ENCODE assay signal across 8 cellular contexts in the genomic region with DNA sequence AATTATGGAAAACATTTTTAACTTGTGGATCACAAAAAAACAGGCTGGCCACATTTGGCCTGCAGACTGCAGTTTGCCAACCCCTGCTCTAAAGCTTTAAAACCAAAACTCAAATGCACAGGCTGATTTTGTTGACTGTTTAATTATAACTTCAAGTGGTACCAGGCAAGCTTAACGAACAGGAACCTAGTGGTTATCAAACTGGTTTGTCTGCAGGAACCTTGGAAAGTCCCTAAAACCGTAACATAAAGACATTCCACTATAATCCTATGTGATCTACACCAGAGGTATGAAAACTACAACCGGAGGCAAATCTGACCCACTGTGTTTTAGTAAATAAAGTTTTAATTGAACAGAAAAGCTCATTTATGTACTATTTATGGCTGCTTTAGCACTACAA. TPM values are rescaled to one million over a fixed set of nuclear protein-coding genes. Genes with fewer than 3 reads are reported as not detected.
DNase-seq lines count a peak whose midpoint lies in the region; ATAC-seq, FAIRE-seq and TF ChIP-seq lines count a peak whose summit lies in the region.

No MANE protein-coding gene starts in this region.

- H3K9me1 ChIP-seq in keratinocyte (ENCODE audit: control insufficient read depth, extremely low read depth, insufficient read depth, low read length): no peaks in the 10 kb centered on the region

- H3K9ac ChIP-seq in keratinocyte (ENCODE audit: control insufficient read depth, extremely low read depth, insufficient read depth, low read length): peak overlapping the region; percentile 28

- DNase-seq in NCI-H2029 (lab: John Stamatoyannopoulos, UW) (peak; percentile 40), keratinocyte (ENCODE audit: low read depth, low spot score) (no peak), NK-92 (lab: John Stamatoyannopoulos, UW; ENCODE audit: unreplicated experiment) (no peak), COR-L47 (lab: John Stamatoyannopoulos, UW) (no peak), NCI-H345 (lab: John Stamatoyannopoulos, UW) (no peak)

- FAIRE-seq in keratinocyte (lab: Jason Lieb, UNC): no peak

- no peaks in the 10 kb centered on the region for H3K9me3 ChIP-seq in keratinocyte (ENCODE audit: control insufficient read depth, low read depth, low read length)

- no peak for TF ChIP-seq CTCF in keratinocyte (optimal IDR thresholded peaks at IDR 0.05 in 1 of 3, IDR thresholded peaks at IDR 0.05 in 1 of 3, conservative IDR thresholded peaks at IDR 0.05 in 1 of 3; ENCODE audit: extremely low read depth in 1 of 3, insufficient read depth in 2 of 3, low read length in 3 of 3)

- H3K4me3 ChIP-seq in keratinocyte (ENCODE audit: control insufficient read depth in 2 of 3, extremely low read depth in 1 of 3, insufficient read depth in 2 of 3, low read depth in 1 of 3, low read length in 3 of 3): peak overlapping the region in 1 of 3 experiments; percentile 31

- H3K4me1 ChIP-seq in keratinocyte (ENCODE audit: control insufficient read depth, extremely low read depth, insufficient read depth, low read length): peaks cover 35% of the 10 kb centered on the region

- no peaks in the 10 kb centered on the region for H4K20me1 ChIP-seq in keratinocyte (ENCODE audit: control insufficient read depth, extremely low read depth, insufficient read depth, low read length)

- no peak overlapping the region for H2AFZ ChIP-seq in keratinocyte (ENCODE audit: control insufficient read depth, low read length)

- peak; percentile 78 for ATAC-seq in GM18502 (IDR thresholded peaks at IDR 0.05; ENCODE audit: poor library complexity, unreplicated experiment)
- ATAC-seq in GM21529 (IDR thresholded peaks at IDR 0.05; ENCODE audit: unreplicated experiment): peak; percentile 57
- no peak for ATAC-seq in GM19035 (IDR thresholded peaks at IDR 0.05; ENCODE audit: unreplicated experiment)

- dilution Hi-C loops in keratinocyte (cut with MboI; ENCODE audit: extremely low pct_ligation_motif_present, low sequenced_read_pairs): no loop called here

- peak overlapping the region; percentile 67 for H3K27ac ChIP-seq in keratinocyte (ENCODE audit: control insufficient read depth, insufficient read depth, low read length)

- H3K79me2 ChIP-seq in keratinocyte (ENCODE audit: control insufficient read depth, insufficient read depth, low read length): peaks cover 98% of the 10 kb centered on the region

- H3K4me2 ChIP-seq in keratinocyte (ENCODE audit: control insufficient read depth, extremely low read depth, insufficient read depth, low read depth, low read length): peak overlapping the region; percentile 60

- H3K27me3 ChIP-seq in keratinocyte (ENCODE audit: control insufficient read depth, extremely low read depth, insufficient read depth, low read length): no peaks in the 10 kb centered on the region

- H3K36me3 ChIP-seq in keratinocyte (ENCODE audit: control insufficient read depth in 2 of 2, extremely low read depth in 1 of 2, insufficient read depth in 2 of 2, low read length in 2 of 2): no peaks in the 10 kb centered on the region

RNA-seq across cellular contexts. Expression of a gene that starts 52.4 kb away (rescaled TPM):
- 97.0 to 169 TPM (median 130 TPM) in 3 replicates for polyA plus RNA-seq in keratinocyte
- polyA plus RNA-seq in keratinocyte (2011; ENCODE audit: low read depth): 110 TPM
- 54.3 and 118 TPM in 2 replicates for polyA plus RNA-seq in keratinocyte (2011; cell fraction: cytosol; rRNA removed)
- 84.8 and 109 TPM in 2 replicates for polyA plus RNA-seq in keratinocyte (2011; cell fraction: nucleus; rRNA removed)
- polyA plus RNA-seq in keratinocyte (2012; ENCODE audit: low replicate concordance): 69.2 and 87.6 TPM in 2 replicates
- 227 to 533 TPM (median 415 TPM) in 3 replicates for polyA minus RNA-seq in keratinocyte
- 322 TPM for polyA minus RNA-seq in keratinocyte (2011; cell fraction: cytosol; rRNA and poly(A)+ RNA removed)
- polyA minus RNA-seq in keratinocyte (2011; cell fraction: nucleus; rRNA and poly(A)+ RNA removed): 237 and 437 TPM in 2 replicates
